Comparison of ENCODE assay signal across 12 cellular contexts in the genomic region with DNA sequence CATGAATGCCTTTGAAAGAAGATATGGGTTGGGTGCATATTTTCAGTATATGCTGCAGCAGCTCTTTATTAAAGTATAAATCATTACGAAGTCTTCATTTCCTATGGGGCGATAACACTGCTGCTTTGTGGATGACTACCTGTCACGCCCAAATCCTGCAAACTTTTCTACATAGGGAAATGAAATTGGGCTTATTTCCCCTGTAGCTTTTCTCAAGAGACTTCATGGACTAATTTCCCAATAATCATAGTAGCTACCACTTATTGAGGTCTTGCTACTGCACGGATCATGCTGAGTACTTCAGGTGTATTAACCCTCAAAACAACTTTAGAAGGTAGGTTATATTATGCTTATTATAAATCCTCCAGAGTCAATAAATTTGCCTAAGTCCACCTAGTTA. TPM values are rescaled to one million over a fixed set of nuclear protein-coding genes. Genes with fewer than 3 reads are reported as not detected.
DNase-seq lines count a peak whose midpoint lies in the region; ATAC-seq, FAIRE-seq and TF ChIP-seq lines count a peak whose summit lies in the region.
"Had no signal": no experiment of that assay in that cellular context is flagged by ENCODE, and none has a peak within 500 bp of the region (broad histone marks: within the 10 kb centered on the region; RNA-seq: fewer than 3 reads in every experiment).

No MANE protein-coding gene starts in this region.

- H4K20me1 ChIP-seq in PC-3 (ENCODE audit: low read length) = peaks cover 64% of the 10 kb centered on the region

- H3K27ac ChIP-seq in PC-3 (ENCODE audit: low read length) (peak overlapping the region; percentile 13), coronary artery (peak overlapping the region in 1 of 2 donors; percentile 0)
- H3K27ac ChIP-seq: testis had no signal

- H3K4me3 ChIP-seq in PC-3 (ENCODE audit: low read length) (no peak overlapping the region), coronary artery (peak overlapping the region; percentile 3), skeletal muscle satellite cell (ENCODE audit: low read length) (no peak overlapping the region)
- H3K4me3 ChIP-seq: testis had no signal

- no peaks in the 10 kb centered on the region for H3K9me2 ChIP-seq in PC-3 (replicated peaks; ENCODE audit: low read length)

- H3K4me3 Mint-ChIP-seq in activated CD8-positive, alpha-beta memory T cell treated with anti-CD3 and anti-CD28 coated beads, Interleukin-2, amount 10 ng/mL, durations not matched to agents 7 days and 5 days = no peak overlapping the region

- intact Hi-C loops in PC-3 (cut with micrococcal nuclease) = no loop called here

- H3K4me1 ChIP-seq in PC-3 (ENCODE audit: insufficient read depth, low read length) (peaks cover 67% of the 10 kb centered on the region), skeletal muscle satellite cell (ENCODE audit: control insufficient read depth, insufficient read depth, low read length) (peaks cover 78% of the 10 kb centered on the region)
- H3K4me1 ChIP-seq: testis had no signal

- H3K27me3 ChIP-seq in PC-3 (ENCODE audit: low read length) (no peaks in the 10 kb centered on the region), skeletal muscle satellite cell (ENCODE audit: control insufficient read depth, insufficient read depth, low read length) (no peaks in the 10 kb centered on the region)
- H3K27me3 ChIP-seq: testis had no signal

- BruUV-seq in PC-3 (replicated peaks; lab: Mats Ljungman, UMichigan) = no TSS peak

- CTCF ChIA-PET in activated CD8-positive, alpha-beta memory T cell treated with anti-CD3 and anti-CD28 coated beads, Interleukin-2, amount 10 ng/mL, durations not matched to agents 7 days and 5 days (lab: Charles Lee) = interaction anchor here (0.7 to 2.1 kb wide), 6 partner anchors 11 to 44 kb away, joined by 3 to 6 read pairs (median 4); no protein-coding TSS in a partner anchor
- CTCF ChIA-PET in PC-3 (lab: Charles Lee) = no interaction called here

- H3K4me2 ChIP-seq in PC-3 (ENCODE audit: low read length) = peak overlapping the region; percentile 29
- H3K4me2 ChIP-seq in skeletal muscle satellite cell (ENCODE audit: low read length) = peak overlapping the region; percentile 20

- no peak for FAIRE-seq in RCC 7860 (lab: Jason Lieb, UNC)

- H3K9me3 Mint-ChIP-seq in activated CD8-positive, alpha-beta memory T cell treated with anti-CD3 and anti-CD28 coated beads, Interleukin-2, amount 10 ng/mL, durations not matched to agents 7 days and 5 days (ENCODE audit: low read depth) = no peaks in the 10 kb centered on the region

- peaks cover 4% of the 10 kb centered on the region for H3F3A ChIP-seq in PC-3 (ENCODE audit: low read length, unreplicated experiment)

- H3K36me3 Mint-ChIP-seq in activated CD8-positive, alpha-beta memory T cell treated with anti-CD3 and anti-CD28 coated beads, Interleukin-2, amount 10 ng/mL, durations not matched to agents 7 days and 5 days = peaks cover 44% of the 10 kb centered on the region

- no peak for ATAC-seq in activated CD8-positive, alpha-beta memory T cell treated with anti-CD3 and anti-CD28 coated beads, Interleukin-2, amount 10 ng/mL, durations not matched to agents 7 days and 5 days
- ATAC-seq in PC-3 (no peak), GM21528 (IDR thresholded peaks at IDR 0.05; ENCODE audit: low FRiP score, unreplicated experiment) (no peak), HG03097 (IDR thresholded peaks at IDR 0.05; ENCODE audit: low FRiP score, unreplicated experiment) (no peak)

- TF ChIP-seq CTCF in PC-3 (conservative IDR thresholded peaks at IDR 0.05; ENCODE audit: low read depth, low read length) (no peak), coronary artery (IDR thresholded peaks at IDR 0.05) (no peak)

- peaks cover 100% of the 10 kb centered on the region for H3K79me2 ChIP-seq in PC-3 (ENCODE audit: low read length)

- no peak overlapping the region for H2AFZ ChIP-seq in PC-3 (ENCODE audit: low read length)

- H3K36me3 ChIP-seq in PC-3 (ENCODE audit: low read depth, low read length) = peaks cover 17% of the 10 kb centered on the region
- peaks cover 14% of the 10 kb centered on the region for H3K36me3 ChIP-seq in skeletal muscle satellite cell (ENCODE audit: insufficient read depth, low read length)

- no peaks in the 10 kb centered on the region for H3K27me3 Mint-ChIP-seq in activated CD8-positive, alpha-beta memory T cell treated with anti-CD3 and anti-CD28 coated beads, Interleukin-2, amount 10 ng/mL, durations not matched to agents 7 days and 5 days

- H3K9me3 ChIP-seq in PC-3 (ENCODE audit: low read length) (no peaks in the 10 kb centered on the region), skeletal muscle satellite cell (replicated peaks; ENCODE audit: low read length) (no peaks in the 10 kb centered on the region)
- H3K9me3 ChIP-seq: testis had no signal

- H3K27ac Mint-ChIP-seq in activated CD8-positive, alpha-beta memory T cell treated with anti-CD3 and anti-CD28 coated beads, Interleukin-2, amount 10 ng/mL, durations not matched to agents 7 days and 5 days = peak overlapping the region; percentile 95

- POLR2A ChIA-PET in PC-3 (lab: Charles Lee; ENCODE audit: unreplicated experiment) = interaction anchor here (0.5 to 0.7 kb wide), 2 partner anchors 64 to 602 kb away, joined by 3 to 4 read pairs; no protein-coding TSS in a partner anchor

- no peak for DNase-seq in activated CD8-positive, alpha-beta memory T cell treated with anti-CD3 and anti-CD28 coated beads, Interleukin-2, amount 10 ng/mL, durations not matched to agents 7 days and 5 days
- no peak for DNase-seq in activated CD8-positive, alpha-beta memory T cell treated with anti-CD3 and anti-CD28 coated beads for 24 hours
- DNase-seq in PC-3 = no peak
- DNase-seq in coronary artery (ENCODE audit: low spot score) = no peak
- no peak for DNase-seq in RCC 7860 (ENCODE audit: low spot score)
- DNase-seq: activated CD4-positive, alpha-beta T cell treated with anti-CD3 and anti-CD28 coated beads for 1 hour; MM.1S; NCI-H2171; testis had no signal

- peaks cover 91% of the 10 kb centered on the region for H3K4me1 Mint-ChIP-seq in activated CD8-positive, alpha-beta memory T cell treated with anti-CD3 and anti-CD28 coated beads, Interleukin-2, amount 10 ng/mL, durations not matched to agents 7 days and 5 days

- H3K9ac ChIP-seq in PC-3 (ENCODE audit: low read length) (no peak overlapping the region), skeletal muscle satellite cell (ENCODE audit: low read depth, low read length) (no peak overlapping the region)

RNA-seq across cellular contexts. Expression of gene TGFBR2, which starts 8.0 kb away (rescaled TPM):
- total RNA-seq in activated CD8-positive, alpha-beta memory T cell treated with anti-CD3 and anti-CD28 coated beads, Interleukin-2, amount 10 ng/mL, durations not matched to agents 7 days and 5 days = 10 to 100 TPM; 47.3 to 50.5 TPM
- 48.2 and 55.9 TPM in 2 replicates for total RNA-seq in PC-3 (2014; rRNA removed)
- 301 and 350 TPM in 2 replicates for total RNA-seq in skeletal muscle satellite cell (2012; rRNA removed)
